In genomic region chr1:39647247-39647646, GRCh38 we compare ENCODE assay signal across 18 cellular contexts. TPM values are rescaled to one million over a fixed set of nuclear protein-coding genes. Genes with fewer than 3 reads are reported as not detected.
A peak's percentile ranks its signal among the peaks of the same experiment; 100 is the strongest.
DNase-seq lines count a peak whose midpoint lies in the region; ATAC-seq and TF ChIP-seq lines count a peak whose summit lies in the region.
"Had no signal": no experiment of that assay in that cellular context is flagged by ENCODE, and none has a peak within 500 bp of the region (broad histone marks: within the 10 kb centered on the region; RNA-seq: fewer than 3 reads in every experiment).

No MANE protein-coding gene starts in this region.

- H3K36me3 ChIP-seq in cardiac muscle cell, result no peaks in the 10 kb centered on the region
- H3K36me3 ChIP-seq in psoas muscle (ENCODE audit: insufficient read depth in 1 of 2, low read depth in 1 of 2), result no peaks in the 10 kb centered on the region
- no peaks in the 10 kb centered on the region for H3K36me3 ChIP-seq in uterus
- H3K36me3 ChIP-seq in mucosa of descending colon (ENCODE audit: low read depth), result no peaks in the 10 kb centered on the region

- peak overlapping the region; percentile 52 for H3K27ac Mint-ChIP-seq in glutamatergic neuron (ENCODE audit: unreplicated experiment)
- H3K27ac Mint-ChIP-seq in activated CD4-positive, alpha-beta T cell treated with anti-CD3 and anti-CD28 coated beads for 36 hours, result no peak overlapping the region
- H3K27ac Mint-ChIP-seq: activated naive CD8-positive, alpha-beta T cell treated with anti-CD3 and anti-CD28 coated beads for 36 hours; activated T-cell treated with anti-CD3 and anti-CD28 coated beads, Interleukin-2, amount 50 U/mL, for 24 hours had no signal

- H3K9me3 Mint-ChIP-seq in glutamatergic neuron (ENCODE audit: unreplicated experiment), result peaks cover 12% of the 10 kb centered on the region
- H3K9me3 Mint-ChIP-seq in activated CD4-positive, alpha-beta T cell treated with anti-CD3 and anti-CD28 coated beads for 36 hours (ENCODE audit: low read depth), result no peaks in the 10 kb centered on the region
- H3K9me3 Mint-ChIP-seq: activated naive CD8-positive, alpha-beta T cell treated with anti-CD3 and anti-CD28 coated beads for 36 hours; activated T-cell treated with anti-CD3 and anti-CD28 coated beads, Interleukin-2, amount 50 U/mL, for 24 hours; stimulated activated naive CD8-positive, alpha-beta T cell treated with anti-CD3 and anti-CD28 coated beads, Interleukin-15, Interleukin-2, amounts not matched to agents 100 ng/mL and 50 ng/mL, for 24 hours had no signal

- DNase-seq in cardiac muscle cell (ENCODE audit: low read depth in 1 of 2, low spot score in 1 of 2) (no peak), left ventricle myocardium superior (no peak), glutamatergic neuron (no peak), psoas muscle (no peak), uterus (no peak), mucosa of descending colon (no peak), left colon (no peak)
- no peak for DNase-seq in activated CD4-positive, alpha-beta T cell treated with anti-CD3 and anti-CD28 coated beads for 36 hours
- DNase-seq: 8988T; activated naive CD8-positive, alpha-beta T cell treated with anti-CD3 and anti-CD28 coated beads for 36 hours; activated T-cell treated with anti-CD3 and anti-CD28 coated beads, Interleukin-2, amount 50 U/mL, for 24 hours; midbrain; NCI-H187; NCI-H510A; OCI-M1 had no signal

- TF ChIP-seq CTCF in cardiac muscle cell (IDR thresholded peaks at IDR 0.05; ENCODE audit: low read depth, low read length) (no peak), glutamatergic neuron (IDR thresholded peaks at IDR 0.05; ENCODE audit: partially characterized antibody, unreplicated experiment) (no peak), psoas muscle (IDR thresholded peaks at IDR 0.05) (no peak), uterus (IDR thresholded peaks at IDR 0.05) (no peak), mucosa of descending colon (IDR thresholded peaks at IDR 0.05) (no peak)

- POLR2A ChIA-PET in activated CD4-positive, alpha-beta T cell treated with anti-CD3 and anti-CD28 coated beads for 36 hours (lab: Charles Lee), result no interaction called here

- H3K9me3 ChIP-seq in cardiac muscle cell (ENCODE audit: low read depth) (no peaks in the 10 kb centered on the region), psoas muscle (no peaks in the 10 kb centered on the region), uterus (no peaks in the 10 kb centered on the region), mucosa of descending colon (no peaks in the 10 kb centered on the region)

- H3K27me3 ChIP-seq in cardiac muscle cell, result peaks cover 13% of the 10 kb centered on the region
- H3K27me3 ChIP-seq in psoas muscle (ENCODE audit: insufficient read depth in 3 of 3, low read length in 2 of 3), result no peaks in the 10 kb centered on the region
- no peaks in the 10 kb centered on the region for H3K27me3 ChIP-seq in uterus

- intact Hi-C loops in left ventricle myocardium superior (cut with micrococcal nuclease), result no loop called here
- intact Hi-C loops in psoas muscle (cut with DNase I), result no loop called here
- intact Hi-C loops in uterus (cut with DNase I; ENCODE audit: low total_unique reads), result no loop called here
- intact Hi-C loops in mucosa of descending colon (cut with DNase I, micrococcal nuclease), result no loop called here
- intact Hi-C loops in left colon (cut with DNase I, micrococcal nuclease), result no loop called here
- intact Hi-C loops in activated CD4-positive, alpha-beta T cell treated with anti-CD3 and anti-CD28 coated beads for 36 hours (cut with DNase I, micrococcal nuclease), result no loop called here

- WGBS in psoas muscle, 3 donors, result 60 to 74% (median 72%) methylated on average over 3 of the region's 3 CpGs

- peak overlapping the region; percentile 20 for H3K4me3 Mint-ChIP-seq in glutamatergic neuron (ENCODE audit: unreplicated experiment)
- H3K4me3 Mint-ChIP-seq in activated CD4-positive, alpha-beta T cell treated with anti-CD3 and anti-CD28 coated beads for 36 hours, result no peak overlapping the region
- H3K4me3 Mint-ChIP-seq: activated naive CD8-positive, alpha-beta T cell treated with anti-CD3 and anti-CD28 coated beads for 36 hours; activated T-cell treated with anti-CD3 and anti-CD28 coated beads, Interleukin-2, amount 50 U/mL, for 24 hours; stimulated activated naive CD8-positive, alpha-beta T cell treated with anti-CD3 and anti-CD28 coated beads, Interleukin-15, Interleukin-2, amounts not matched to agents 100 ng/mL and 50 ng/mL, for 24 hours had no signal

- no peak overlapping the region for H3K4me3 ChIP-seq in cardiac muscle cell
- no peak overlapping the region for H3K4me3 ChIP-seq in psoas muscle
- no peak overlapping the region for H3K4me3 ChIP-seq in uterus
- H3K4me3 ChIP-seq in mucosa of descending colon, result no peak overlapping the region

- no peak for TF ChIP-seq POLR2A in uterus (IDR thresholded peaks at IDR 0.05)

- CTCF ChIA-PET in activated CD4-positive, alpha-beta T cell treated with anti-CD3 and anti-CD28 coated beads for 36 hours (lab: Charles Lee), result interaction anchor here (0.6 to 17.6 kb wide), 5 partner anchors 12 to 194 kb away, joined by 3 to 339 read pairs (median 5); no protein-coding TSS in a partner anchor

- H3K27me3 Mint-ChIP-seq in glutamatergic neuron (ENCODE audit: unreplicated experiment), result peaks cover 14% of the 10 kb centered on the region
- no peaks in the 10 kb centered on the region for H3K27me3 Mint-ChIP-seq in activated CD4-positive, alpha-beta T cell treated with anti-CD3 and anti-CD28 coated beads for 36 hours
- H3K27me3 Mint-ChIP-seq: activated naive CD8-positive, alpha-beta T cell treated with anti-CD3 and anti-CD28 coated beads for 36 hours; activated T-cell treated with anti-CD3 and anti-CD28 coated beads, Interleukin-2, amount 50 U/mL, for 24 hours; stimulated activated naive CD8-positive, alpha-beta T cell treated with anti-CD3 and anti-CD28 coated beads, Interleukin-15, Interleukin-2, amounts not matched to agents 100 ng/mL and 50 ng/mL, for 24 hours had no signal

- H3K36me3 Mint-ChIP-seq in glutamatergic neuron (ENCODE audit: unreplicated experiment), result peaks cover 5% of the 10 kb centered on the region
- no peaks in the 10 kb centered on the region for H3K36me3 Mint-ChIP-seq in activated CD4-positive, alpha-beta T cell treated with anti-CD3 and anti-CD28 coated beads for 36 hours (ENCODE audit: low read depth)
- H3K36me3 Mint-ChIP-seq: activated naive CD8-positive, alpha-beta T cell treated with anti-CD3 and anti-CD28 coated beads for 36 hours had no signal

- ATAC-seq in left ventricle myocardium superior (no peak), psoas muscle (no peak), mucosa of descending colon (no peak), left colon (no peak)
- no peak for ATAC-seq in activated CD4-positive, alpha-beta T cell treated with anti-CD3 and anti-CD28 coated beads for 36 hours

- H3K4me1 ChIP-seq in cardiac muscle cell (ENCODE audit: low read depth), result peaks cover 9% of the 10 kb centered on the region
- peaks cover 18% of the 10 kb centered on the region for H3K4me1 ChIP-seq in psoas muscle
- peaks cover 8 to 23% of the 10 kb centered on the region in 2 donors for H3K4me1 ChIP-seq in uterus
- no peaks in the 10 kb centered on the region for H3K4me1 ChIP-seq in mucosa of descending colon (ENCODE audit: low read depth)

- peaks cover 18% of the 10 kb centered on the region for H3K4me1 Mint-ChIP-seq in glutamatergic neuron (ENCODE audit: low read depth, unreplicated experiment)
- no peaks in the 10 kb centered on the region for H3K4me1 Mint-ChIP-seq in activated CD4-positive, alpha-beta T cell treated with anti-CD3 and anti-CD28 coated beads for 36 hours
- H3K4me1 Mint-ChIP-seq: activated naive CD8-positive, alpha-beta T cell treated with anti-CD3 and anti-CD28 coated beads for 36 hours had no signal

- H3K27ac ChIP-seq in cardiac muscle cell (peak overlapping the region; percentile 61), psoas muscle (peak overlapping the region; percentile 58), uterus (peak overlapping the region; percentile 77 to 81)
- H3K27ac ChIP-seq: SK-N-MC had no signal

RNA-seq across cellular contexts. Expression of gene HEYL, which starts 7.8 kb away (rescaled TPM):
- total RNA-seq in cardiac muscle cell, result 0.71 and 0.88 TPM in 2 replicates
- 1.0 TPM in 2 replicates for polyA plus RNA-seq in cardiac muscle cell
- total RNA-seq in left ventricle myocardium superior, result 15.0 TPM
- 9.0 TPM for total RNA-seq in glutamatergic neuron (ENCODE audit: unreplicated experiment)
- total RNA-seq in psoas muscle, result 10 to 100 TPM in 1 of 4 donors, 1 to 10 TPM in 3; 4.1 to 10.0 (median 6.5) TPM
- 1 to 10 TPM; 2.1 to 5.8 (median 3.2) TPM for polyA plus RNA-seq in psoas muscle
- 10 to 100 TPM in 2 of 4 donors, 1 to 10 TPM in 2; 9.4 to 64.0 (median 13.4) TPM for total RNA-seq in uterus
- total RNA-seq in mucosa of descending colon, result 1 to 10 TPM; 2.3 to 3.5 (median 2.4) TPM
- total RNA-seq in left colon, result 1 to 10 TPM; 1.3 to 1.9 TPM
- total RNA-seq in activated CD4-positive, alpha-beta T cell treated with anti-CD3 and anti-CD28 coated beads for 36 hours, result under 1 TPM; 0.19 to 0.23 TPM

RNA-seq across cellular contexts. Expression of gene NT5C1A, which starts 24.7 kb away (rescaled TPM):
- 1.8 TPM in 1 of 2 replicates, not detected in the other for total RNA-seq in cardiac muscle cell
- polyA plus RNA-seq in cardiac muscle cell, result 0.16 TPM in 1 of 2 replicates, not detected in the other
- 39.6 TPM for total RNA-seq in left ventricle myocardium superior
- not detected for total RNA-seq in glutamatergic neuron (ENCODE audit: unreplicated experiment)
- total RNA-seq in psoas muscle, result 100 to 1,000 TPM in 1 of 4 donors, 10 to 100 TPM in 3; 35.0 to 112 (median 63.3) TPM
- 1 to 10 TPM; 1.2 to 7.7 (median 2.3) TPM for polyA plus RNA-seq in psoas muscle
- total RNA-seq in uterus, result 1 to 10 TPM in 2 of 4 donors, not detected in 2; 1.1 to 1.8 TPM
- total RNA-seq in mucosa of descending colon, result under 1 TPM in 1 of 3 donors, not detected in 2; 0.27 TPM
- total RNA-seq in left colon, result not detected
- total RNA-seq in activated CD4-positive, alpha-beta T cell treated with anti-CD3 and anti-CD28 coated beads for 36 hours, result under 1 TPM in 1 of 2 experiments, not detected in 1; 0.21 TPM
- total RNA-seq: osteoblast had no signal

RNA-seq across cellular contexts. Expression of gene HPCAL4, which starts 44.0 kb away (rescaled TPM):
- total RNA-seq in cardiac muscle cell (0.04 and 0.09 TPM in 2 replicates), left ventricle myocardium superior (2.4 TPM), glutamatergic neuron (ENCODE audit: unreplicated experiment) (not detected), psoas muscle (1 to 10 TPM; 1.3 to 9.4 (median 3.1) TPM), uterus (1 to 10 TPM in 1 of 4 donors, under 1 TPM in 1, not detected in 2; 0.24 to 3.9 TPM), mucosa of descending colon (under 1 TPM in 2 of 3 donors, not detected in 1; 0.07 to 0.51 TPM), left colon (under 1 TPM in 1 of 2 donors, not detected in 1; 0.06 TPM)
- polyA plus RNA-seq in cardiac muscle cell (0.06 TPM in 1 of 2 replicates, not detected in the other), psoas muscle (1 to 10 TPM in 2 of 3 donors, under 1 TPM in 1; 0.29 to 3.2 (median 1.3) TPM)
- 1 to 10 TPM in 1 of 2 experiments, under 1 TPM in 1; 0.94 to 1.1 TPM for total RNA-seq in activated CD4-positive, alpha-beta T cell treated with anti-CD3 and anti-CD28 coated beads for 36 hours
- total RNA-seq: osteoblast had no signal

Comparison
In these comparisons a context has a peak if more than half of its experiments do, and no peak if none do; other contexts are left out.
1. RNA of gene NT5C1A, which starts 24.7 kb away (total RNA-seq): 35.0 to 112 TPM in psoas muscle and 39.6 TPM in left ventricle myocardium superior (single experiment); 1.1 to 1.8 TPM in uterus, 0.21 TPM in activated CD4-positive, alpha-beta T cell treated with anti-CD3 and anti-CD28 coated beads for 36 hours, 0.27 TPM in mucosa of descending colon, not detected in left colon, 1.8 TPM in cardiac muscle cell and not detected in glutamatergic neuron (single experiment); every median in the first group is over 10 times any median in the second.
2. Peak in every context shown above with its lines, with median percentiles within 50 percentile points of each other: H3K27ac ChIP-seq.